ENCODE assay signal across 2 cellular contexts in genomic region chr17:4837471-4838305, GRCh38.
TF ChIP-seq lines count a peak whose summit lies in the region.

No MANE protein-coding gene starts in this region.

TF ChIP-seq in WTC11, 78 proteins besides CTCF, POLR2A, EP300 and RAD21:
- TF ChIP-seq ATF1 (CRISPR knock-in tag; IDR thresholded peaks at IDR 0.05) (no peak), ZNF219 (CRISPR knock-in tag; IDR thresholded peaks at IDR 0.05; ENCODE audit: borderline replicate concordance) (no peak), STAT6 (CRISPR knock-in tag; conservative IDR thresholded peaks at IDR 0.05; ENCODE audit: low read depth) (no peak)
TF ChIP-seq in WTC11: peak in this region for 0.

TF ChIP-seq in endothelial cell of umbilical vein, 7 proteins besides CTCF, POLR2A, EP300 and RAD21:
- TF ChIP-seq POLR2AphosphoS5 (IDR thresholded peaks at IDR 0.05; ENCODE audit: insufficient read depth, low read depth, low read length) (no peak), EZH2 (IDR thresholded peaks at IDR 0.05; ENCODE audit: borderline replicate concordance, low read depth, low read length, severe bottlenecking) (no peak), MYC (IDR thresholded peaks at IDR 0.05; ENCODE audit: low read depth, low read length) (no peak), FOS (IDR thresholded peaks at IDR 0.05; ENCODE audit: borderline replicate concordance, insufficient read depth, low read length) (no peak), JUN (IDR thresholded peaks at IDR 0.05; ENCODE audit: borderline replicate concordance, insufficient read depth, insufficient read length, low read depth) (no peak), GATA2 (IDR thresholded peaks at IDR 0.05; ENCODE audit: insufficient read depth, insufficient read length, low read depth, low read length) (no peak), MAX (IDR thresholded peaks at IDR 0.05; ENCODE audit: insufficient read depth, insufficient read length) (no peak)
